14 cellular contexts compared by ENCODE assay signal in the genomic region with DNA sequence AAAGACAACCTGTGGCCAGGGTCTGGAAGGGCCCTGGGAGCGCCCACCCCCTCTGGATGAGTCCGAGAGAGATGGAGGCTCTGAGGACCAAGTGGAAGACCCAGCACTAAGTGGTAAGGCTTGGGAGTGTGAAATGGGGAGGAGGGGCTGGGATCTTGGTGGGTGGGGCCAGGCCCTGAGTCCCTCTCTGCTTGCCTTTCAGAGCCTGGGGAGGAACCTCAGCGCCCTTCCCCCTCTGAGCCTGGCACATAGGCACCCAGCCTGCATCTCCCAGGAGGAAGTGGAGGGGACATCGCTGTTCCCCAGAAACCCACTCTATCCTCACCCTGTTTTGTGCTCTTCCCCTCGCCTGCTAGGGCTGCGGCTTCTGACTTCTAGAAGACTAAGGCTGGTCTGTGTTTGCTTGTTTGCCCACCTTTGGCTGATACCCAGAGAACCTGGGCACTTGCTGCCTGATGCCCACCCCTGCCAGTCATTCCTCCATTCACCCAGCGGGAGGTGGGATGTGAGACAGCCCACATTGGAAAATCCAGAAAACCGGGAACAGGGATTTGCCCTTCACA. TPM values are rescaled to one million over a fixed set of nuclear protein-coding genes. Genes with fewer than 3 reads are reported as not detected.
DNase-seq lines count a peak whose midpoint lies in the region; ATAC-seq, FAIRE-seq and TF ChIP-seq lines count a peak whose summit lies in the region.
"Had no signal": no experiment of that assay in that cellular context is flagged by ENCODE, and none has a peak within 500 bp of the region (broad histone marks: within the 10 kb centered on the region; RNA-seq: fewer than 3 reads in every experiment).

No MANE protein-coding gene starts in this region.

- H3K4me3 ChIP-seq in H1 (ENCODE audit: extremely low read depth in 1 of 4, insufficient read depth in 2 of 4, low read depth in 3 of 4, low read length in 4 of 4) (no peak overlapping the region), skeletal muscle tissue (ENCODE audit: low read length in 3 of 3) (peak overlapping the region in 1 of 3 donors; percentile 95)
- H3K4me3 ChIP-seq in effector memory CD4-positive, alpha-beta T cell (ENCODE audit: insufficient read depth, low read depth, low read length, poor library complexity, severe bottlenecking) = no peak overlapping the region

- no peak for FAIRE-seq in H1 (lab: Jason Lieb, UNC)

- H2AFZ ChIP-seq in H1 (ENCODE audit: low read length) = no peak overlapping the region

- H3K23ac ChIP-seq in H1 (ENCODE audit: insufficient read length) = no peak overlapping the region

- H3K79me1 ChIP-seq in H1 (ENCODE audit: low read depth, low read length) = peaks cover 14% of the 10 kb centered on the region

- peak overlapping the region; percentile 5 for H4K91ac ChIP-seq in H1 (replicated peaks; ENCODE audit: insufficient read length, low read length)

- DNase-seq in activated CD4-positive, alpha-beta T cell treated with anti-CD3 and anti-CD28 coated beads for 48 hours = peak; percentile 15
- no peak for DNase-seq in activated CD4-positive, alpha-beta T cell treated with anti-CD3 and anti-CD28 coated beads, Interleukin-2, amount 50 U/mL, for 4 hours
- peak; percentile 19 for DNase-seq in OCI-M1 (lab: John Stamatoyannopoulos, UW)
- no peak for DNase-seq in H1 (ENCODE audit: low read depth in 1 of 2, low spot score in 2 of 2)
- DNase-seq in mucosa of gallbladder (ENCODE audit: low spot score) = no peak
- no peak for DNase-seq in effector memory CD4-positive, alpha-beta T cell
- DNase-seq: activated CD8-positive, alpha-beta memory T cell treated with anti-CD3 and anti-CD28 coated beads, Interleukin-2, amount 50 U/mL, for 48 hours; NCI-H1417; NCI-H748 treated with DMSO at 0.1 percent for 48 hours; stimulated activated naive CD8-positive, alpha-beta T cell treated with anti-CD3 and anti-CD28 coated beads, Interleukin-15, Interleukin-2, amounts not matched to agents 100 U/mL and 50 U/mL, for 24 hours; SW 1271 had no signal

- H3K56ac ChIP-seq in H1 (replicated peaks; ENCODE audit: insufficient read length, low read depth, low read length) = no peak overlapping the region

- no peak overlapping the region for H2BK120ac ChIP-seq in H1 (replicated peaks; ENCODE audit: low read depth, low read length)

- CTCF ChIA-PET in H1 (lab: Charles Lee; ENCODE audit: partially characterized antibody) = interaction anchor here (0.6 to 49.2 kb wide), 7 partner anchors 4 to 120 kb away, joined by 3 to 1885 read pairs (median 18); partner anchors contain the start of genes ERBB2, PGAP3, PNMT and PPP1R1B

- TF ChIP-seq POLR2A in H1 (IDR thresholded peaks at IDR 0.05; ENCODE audit: control extremely low read depth in 1 of 2, low read depth in 2 of 2, low read length in 2 of 2) = no peak

- TF ChIP-seq CTCF in H1 (IDR thresholded peaks at IDR 0.05; ENCODE audit: control extremely low read depth in 1 of 3, insufficient read depth in 1 of 3, low read depth in 1 of 3, low read length in 3 of 3) = no peak

- H3K27ac ChIP-seq in H1 (ENCODE audit: low read depth, low read length) (no peak overlapping the region), skeletal muscle tissue (ENCODE audit: low read depth, low read length) (peak overlapping the region; percentile 93)
- no peak overlapping the region for H3K27ac ChIP-seq in effector memory CD4-positive, alpha-beta T cell (ENCODE audit: insufficient read depth, low read length, poor library complexity, severe bottlenecking)

- H3K18ac ChIP-seq in H1 (ENCODE audit: extremely low read depth, low read length) = no peak overlapping the region

- H4K8ac ChIP-seq in H1 (ENCODE audit: extremely low read depth, insufficient read depth, low read length) = no peak overlapping the region

- H3K4ac ChIP-seq in H1 (replicated peaks; ENCODE audit: insufficient read length, low read depth, low read length) = no peak overlapping the region

- H3K9me3 ChIP-seq in H1 (ENCODE audit: insufficient read depth in 2 of 2, low read depth in 1 of 2, low read length in 1 of 2) = no peaks in the 10 kb centered on the region
- no peaks in the 10 kb centered on the region for H3K9me3 ChIP-seq in skeletal muscle tissue (ENCODE audit: control insufficient read depth in 3 of 3, low read length in 3 of 3)
- H3K9me3 ChIP-seq in effector memory CD4-positive, alpha-beta T cell (ENCODE audit: control insufficient read depth, low read length) = no peaks in the 10 kb centered on the region

- ATAC-seq in HG03442 (IDR thresholded peaks at IDR 0.05; ENCODE audit: unreplicated experiment) = no peak
- ATAC-seq: stimulated activated naive CD8-positive, alpha-beta T cell treated with anti-CD3 and anti-CD28 coated beads, Interleukin-15, Interleukin-2, amounts not matched to agents 100 U/mL and 50 U/mL, for 24 hours had no signal

- no peak overlapping the region for H4K5ac ChIP-seq in H1 (ENCODE audit: insufficient read length, low read depth, low read length)

- WGBS in H1 (ENCODE audit: extremely low coverage in 1 of 2, insufficient coverage in 1 of 2, insufficient read length in 1 of 2, insufficient replicate concordance in 2 of 2, low coverage in 1 of 2, low lambda C conversion rate in 2 of 2, missing lambda C conversion rate in 1 of 2), 2 experiments = 82% methylated on average over 8 of the region's 8 CpGs; no CpG with 5 or more reads in 1 of the 2 experiments

- H2AK5ac ChIP-seq in H1 (ENCODE audit: low read depth, low read length) = no peak overlapping the region

- no peak for TF ChIP-seq RAD21 in H1 (IDR thresholded peaks at IDR 0.05 in 1 of 2, conservative IDR thresholded peaks at IDR 0.05 in 1 of 2; ENCODE audit: low read depth in 2 of 2, low read length in 2 of 2)

- H3K4me2 ChIP-seq in H1 (ENCODE audit: insufficient read depth in 1 of 2, low read depth in 2 of 2, low read length in 2 of 2) = peak overlapping the region in 1 of 2 experiments; percentile 97; a peak in 1 of 4 replicates

- peaks cover 0 to 7% of the 10 kb centered on the region in 2 experiments for H4K20me1 ChIP-seq in H1 (replicated peaks in 1 of 2; ENCODE audit: control insufficient read depth in 1 of 2, insufficient read depth in 2 of 2, low read length in 2 of 2)

- H3K23me2 ChIP-seq in H1 (ENCODE audit: low read depth, low read length) = peaks cover 8% of the 10 kb centered on the region; the same call in 1 of the 2 replicates

- H3K27me3 ChIP-seq in H1 (replicated peaks in 1 of 4; ENCODE audit: control insufficient read depth in 3 of 4, extremely low read depth in 1 of 4, insufficient read depth in 3 of 4, low read length in 3 of 4) (0 out of 7 replicates have a peak, but pooled peaks cover 0 to 3% (median 0%) of the 10 kb centered on the region in 4 experiments), skeletal muscle tissue (ENCODE audit: control insufficient read depth in 3 of 3, insufficient read depth in 3 of 3, low read length in 3 of 3) (peaks cover 0 to 17% (median 14%) of the 10 kb centered on the region in 3 donors)
- no peaks in the 10 kb centered on the region for H3K27me3 ChIP-seq in effector memory CD4-positive, alpha-beta T cell (replicated peaks; ENCODE audit: control insufficient read depth, insufficient read depth, low read length, poor library complexity, severe bottlenecking)

- no peak overlapping the region for H2BK20ac ChIP-seq in H1 (ENCODE audit: low read length)

- H3K79me2 ChIP-seq in H1 (ENCODE audit: control insufficient read depth in 1 of 2, insufficient read depth in 2 of 2, low read length in 2 of 2) = peaks cover 8 to 33% of the 10 kb centered on the region in 2 experiments

- POLR2A ChIA-PET in H1 (lab: Charles Lee; ENCODE audit: partially characterized antibody) = interaction anchor here (0.9 to 1.7 kb wide), 4 partner anchors 19 to 60 kb away, joined by 3 to 5 read pairs (median 4); partner anchors contain the start of gene PGAP3

- H3K9ac ChIP-seq in H1 (replicated peaks in 1 of 4; ENCODE audit: extremely low read depth in 1 of 4, low read depth in 3 of 4, low read length in 3 of 4) (no peak overlapping the region), skeletal muscle tissue (ENCODE audit: low read depth in 1 of 3, low read length in 3 of 3) (peak overlapping the region in 1 of 3 donors; percentile 97)

- peak overlapping the region; percentile 95; the same call in 1 of the 2 replicates for H2BK15ac ChIP-seq in H1 (ENCODE audit: low read length)

- H3K4me1 ChIP-seq in H1 (replicated peaks in 1 of 4; ENCODE audit: control insufficient read depth in 3 of 4, insufficient read depth in 4 of 4, low read length in 3 of 4) = peaks cover 17 to 52% (median 37%) of the 10 kb centered on the region in 4 experiments
- peaks cover 30 to 60% (median 42%) of the 10 kb centered on the region in 3 donors for H3K4me1 ChIP-seq in skeletal muscle tissue (ENCODE audit: control insufficient read depth in 3 of 3, insufficient read depth in 3 of 3, low read length in 3 of 3)
- peaks cover 21% of the 10 kb centered on the region for H3K4me1 ChIP-seq in effector memory CD4-positive, alpha-beta T cell (ENCODE audit: control insufficient read depth, insufficient read depth, low read length, poor library complexity, severe bottlenecking)

- peak overlapping the region; percentile 78; the same call in 1 of the 2 replicates for H2BK5ac ChIP-seq in H1 (ENCODE audit: low read depth, low read length)

- H3K14ac ChIP-seq in H1 (ENCODE audit: insufficient read length) = no peak overlapping the region

- TF ChIP-seq EP300 in H1 (IDR thresholded peaks at IDR 0.05; ENCODE audit: borderline replicate concordance in 1 of 2, low read depth in 2 of 2, low read length in 2 of 2) = no peak

- peak overlapping the region; percentile 75; the same call in 1 of the 2 replicates for H2BK12ac ChIP-seq in H1 (ENCODE audit: low read depth, low read length)

- H3K36me3 ChIP-seq in H1 (ENCODE audit: control insufficient read depth in 2 of 4, insufficient read depth in 4 of 4, low read length in 3 of 4) = no peaks in the 10 kb centered on the region
- H3K36me3 ChIP-seq in skeletal muscle tissue (ENCODE audit: control insufficient read depth in 3 of 3, insufficient read depth in 3 of 3, low read length in 3 of 3) = peaks cover 0 to 2% (median 0%) of the 10 kb centered on the region in 3 donors
- no peaks in the 10 kb centered on the region for H3K36me3 ChIP-seq in effector memory CD4-positive, alpha-beta T cell (ENCODE audit: control insufficient read depth, insufficient read depth, low read length)

RNA-seq across cellular contexts. Expression of gene STARD3, which starts 1.2 kb away (rescaled TPM):
- 47.6 and 56.7 TPM in 2 replicates for total RNA-seq in H1 (2021; fragmentation: NEBNext Ultra II Directional; extraction: Animal tissue kit (Norgen Biotek cat#: 25700))
- 80.3 and 116 TPM in 2 replicates for polyA plus RNA-seq in H1 (2011; rRNA removed)
- 80.2 TPM for polyA plus RNA-seq in H1 (2011; cell fraction: cytosol; rRNA removed)
- 203 TPM for polyA plus RNA-seq in H1 (2011; cell fraction: nucleus; rRNA removed)
- 54.2 to 69.5 TPM (median 56.8 TPM) in 4 replicates for polyA plus RNA-seq in H1 (2012, experiment 1 of 2)
- polyA plus RNA-seq in H1 (2012, experiment 2 of 2) = 61.3 TPM
- 80.5 TPM for polyA plus RNA-seq in H1 (2013, experiment 1 of 2)
- polyA plus RNA-seq in H1 (2013, experiment 2 of 2) = 91.9 TPM
- polyA minus RNA-seq in H1 (2011; rRNA and poly(A)+ RNA removed) = 78.6 and 84.8 TPM in 2 replicates
- 37.6 TPM for polyA minus RNA-seq in H1 (2011; cell fraction: cytosol; rRNA and poly(A)+ RNA removed)
- 53.7 TPM for polyA minus RNA-seq in H1 (2011; cell fraction: nucleus; rRNA and poly(A)+ RNA removed)
- total RNA-seq in skeletal muscle tissue (11.5 TPM), mucosa of gallbladder (82.2 TPM)

RNA-seq across cellular contexts. Expression of gene PPP1R1B, which starts 8.9 kb away (rescaled TPM):
- total RNA-seq in H1 (2021; fragmentation: NEBNext Ultra II Directional; extraction: Animal tissue kit (Norgen Biotek cat#: 25700)) = 9.4 and 10.7 TPM in 2 replicates
- 21.0 and 22.3 TPM in 2 replicates for polyA plus RNA-seq in H1 (2011; rRNA removed)
- 15.9 TPM for polyA plus RNA-seq in H1 (2011; cell fraction: cytosol; rRNA removed)
- polyA plus RNA-seq in H1 (2011; cell fraction: nucleus; rRNA removed) = 15.3 TPM
- 13.4 to 19.6 TPM (median 17.0 TPM) in 4 replicates for polyA plus RNA-seq in H1 (2012, experiment 1 of 2)
- 22.0 TPM for polyA plus RNA-seq in H1 (2012, experiment 2 of 2)
- polyA plus RNA-seq in H1 (2013, experiment 1 of 2) = 10.8 TPM
- 11.3 TPM for polyA plus RNA-seq in H1 (2013, experiment 2 of 2)
- 9.1 and 11.8 TPM in 2 replicates for polyA minus RNA-seq in H1 (2011; rRNA and poly(A)+ RNA removed)
- 7.9 TPM for polyA minus RNA-seq in H1 (2011; cell fraction: cytosol; rRNA and poly(A)+ RNA removed)
- 4.6 TPM for polyA minus RNA-seq in H1 (2011; cell fraction: nucleus; rRNA and poly(A)+ RNA removed)
- total RNA-seq in skeletal muscle tissue (3.1 TPM), mucosa of gallbladder (2.4 TPM)
- total RNA-seq: Daoy had no signal

RNA-seq across cellular contexts. Expression of gene NEUROD2, which starts 28.0 kb away (rescaled TPM):
- total RNA-seq in H1 (2021; fragmentation: NEBNext Ultra II Directional; extraction: Animal tissue kit (Norgen Biotek cat#: 25700)) = not detected in 2 replicates
- not detected in 2 replicates for polyA plus RNA-seq in H1 (2011; rRNA removed)
- polyA plus RNA-seq in H1 (2011; cell fraction: cytosol; rRNA removed) = not detected
- not detected for polyA plus RNA-seq in H1 (2011; cell fraction: nucleus; rRNA removed)
- polyA plus RNA-seq in H1 (2012, experiment 1 of 2) = not detected in 4 replicates
- 0.12 TPM for polyA plus RNA-seq in H1 (2012, experiment 2 of 2)
- polyA plus RNA-seq in H1 (2013, experiment 1 of 2) = 0.02 TPM
- 0.02 TPM for polyA plus RNA-seq in H1 (2013, experiment 2 of 2)
- not detected in 2 replicates for polyA minus RNA-seq in H1 (2011; rRNA and poly(A)+ RNA removed)
- polyA minus RNA-seq in H1 (2011; cell fraction: cytosol; rRNA and poly(A)+ RNA removed) = not detected
- not detected for polyA minus RNA-seq in H1 (2011; cell fraction: nucleus; rRNA and poly(A)+ RNA removed)
- not detected for total RNA-seq in skeletal muscle tissue
- not detected for total RNA-seq in mucosa of gallbladder
- total RNA-seq: Daoy had no signal

RNA-seq across cellular contexts. Expression of gene TCAP, which starts 29.5 kb away (rescaled TPM):
- 1.4 TPM in 2 replicates for total RNA-seq in H1 (2021; fragmentation: NEBNext Ultra II Directional; extraction: Animal tissue kit (Norgen Biotek cat#: 25700))
- 0.82 and 1.3 TPM in 2 replicates for polyA plus RNA-seq in H1 (2011; rRNA removed)
- polyA plus RNA-seq in H1 (2011; cell fraction: cytosol; rRNA removed) = 1.2 TPM
- polyA plus RNA-seq in H1 (2011; cell fraction: nucleus; rRNA removed) = 8.9 TPM
- polyA plus RNA-seq in H1 (2012, experiment 1 of 2) = 1.7 to 2.6 TPM (median 2.3 TPM) in 4 replicates
- polyA plus RNA-seq in H1 (2012, experiment 2 of 2) = 1.4 TPM
- polyA plus RNA-seq in H1 (2013, experiment 1 of 2) = 0.49 TPM
- polyA plus RNA-seq in H1 (2013, experiment 2 of 2) = 0.48 TPM
- polyA minus RNA-seq in H1 (2011; rRNA and poly(A)+ RNA removed) = 1.1 and 1.3 TPM in 2 replicates
- polyA minus RNA-seq in H1 (2011; cell fraction: cytosol; rRNA and poly(A)+ RNA removed) = 1.4 TPM
- 4.2 TPM for polyA minus RNA-seq in H1 (2011; cell fraction: nucleus; rRNA and poly(A)+ RNA removed)
- 78.8 TPM for total RNA-seq in skeletal muscle tissue
- total RNA-seq in mucosa of gallbladder = 2.0 TPM
- total RNA-seq: Daoy had no signal

RNA-seq across cellular contexts. Expression of gene PNMT, which starts 32.6 kb away (rescaled TPM):
- total RNA-seq in H1 (2021; fragmentation: NEBNext Ultra II Directional; extraction: Animal tissue kit (Norgen Biotek cat#: 25700)) = 4.4 and 5.6 TPM in 2 replicates
- polyA plus RNA-seq in H1 (2011; rRNA removed) = 10.5 and 10.9 TPM in 2 replicates
- polyA plus RNA-seq in H1 (2011; cell fraction: cytosol; rRNA removed) = 8.1 TPM
- polyA plus RNA-seq in H1 (2011; cell fraction: nucleus; rRNA removed) = 10.0 TPM
- 4.3 to 8.6 TPM (median 7.6 TPM) in 4 replicates for polyA plus RNA-seq in H1 (2012, experiment 1 of 2)
- polyA plus RNA-seq in H1 (2012, experiment 2 of 2) = 5.6 TPM
- 3.4 TPM for polyA plus RNA-seq in H1 (2013, experiment 1 of 2)
- 3.4 TPM for polyA plus RNA-seq in H1 (2013, experiment 2 of 2)
- 0.95 and 1.4 TPM in 2 replicates for polyA minus RNA-seq in H1 (2011; rRNA and poly(A)+ RNA removed)
- polyA minus RNA-seq in H1 (2011; cell fraction: cytosol; rRNA and poly(A)+ RNA removed) = 4.9 TPM
- polyA minus RNA-seq in H1 (2011; cell fraction: nucleus; rRNA and poly(A)+ RNA removed) = 1.7 TPM
- total RNA-seq in skeletal muscle tissue (0.52 TPM), mucosa of gallbladder (1.8 TPM)
- total RNA-seq: Daoy had no signal

Comparison
In these comparisons a context has a peak if more than half of its experiments do, and no peak if none do; other contexts are left out.
1. DNase-seq: peak in activated CD4-positive, alpha-beta T cell treated with anti-CD3 and anti-CD28 coated beads for 48 hours (single experiment) and OCI-M1 (single experiment); none in activated CD4-positive, alpha-beta T cell treated with anti-CD3 and anti-CD28 coated beads, Interleukin-2, amount 50 U/mL, for 4 hours (0 of 2), H1 (0 of 2), mucosa of gallbladder (single experiment) and effector memory CD4-positive, alpha-beta T cell (0 of 3).